In the genomic region with DNA sequence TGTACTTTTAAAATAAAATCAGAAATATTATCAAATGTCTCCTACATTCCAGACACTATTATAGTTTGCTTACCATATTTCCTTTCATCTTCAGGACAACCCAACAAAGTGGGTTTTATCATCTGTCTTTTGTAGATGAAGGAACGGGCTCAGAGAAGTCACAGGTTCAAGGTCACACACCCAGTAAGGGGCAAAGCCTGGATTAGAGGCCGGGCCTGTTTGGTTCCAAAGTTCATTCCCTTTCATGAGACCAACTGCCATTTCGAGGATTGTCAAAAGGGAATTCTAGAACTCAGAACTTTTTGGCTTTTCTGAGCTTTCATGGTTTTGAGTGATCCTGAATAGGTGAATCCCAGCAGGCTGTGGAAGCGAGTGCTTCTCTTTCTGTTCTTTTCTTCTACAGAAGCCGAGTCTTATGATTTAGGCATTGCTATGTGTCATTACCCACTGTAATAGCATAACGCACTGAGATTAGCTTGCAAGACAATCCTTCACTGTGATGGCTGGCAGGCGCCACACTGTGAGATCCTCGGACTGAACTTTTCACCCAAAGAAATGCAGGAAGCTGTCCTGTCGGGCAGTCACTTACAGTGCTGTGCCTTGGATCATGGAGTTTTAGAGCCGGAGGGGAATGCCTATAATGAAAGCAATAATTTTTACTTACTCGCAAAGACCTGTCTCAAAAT, we compare ENCODE assay signal across 17 cellular contexts. TPM values are rescaled to one million over a fixed set of nuclear protein-coding genes. Genes with fewer than 3 reads are reported as not detected.
DNase-seq lines count a peak whose midpoint lies in the region; TF ChIP-seq lines count a peak whose summit lies in the region.
"Had no signal": no experiment of that assay in that cellular context is flagged by ENCODE, and none has a peak within 500 bp of the region (broad histone marks: within the 10 kb centered on the region; RNA-seq: fewer than 3 reads in every experiment).

No MANE protein-coding gene starts in this region.

- H3K9me3 Mint-ChIP-seq in chondrocyte (ENCODE audit: low read depth) (peaks cover 4% of the 10 kb centered on the region), nephron (peaks cover 3% of the 10 kb centered on the region)
- H3K9me3 Mint-ChIP-seq: CD8-positive, alpha-beta T cell; nephron progenitor cell had no signal

- no peaks in the 10 kb centered on the region for H3K36me3 ChIP-seq in SJSA1

- no peaks in the 10 kb centered on the region for H3K27me3 ChIP-seq in SJSA1 (replicated peaks)

- H3K4me1 Mint-ChIP-seq in chondrocyte (ENCODE audit: low read depth) (peaks cover 70% of the 10 kb centered on the region), nephron (no peaks in the 10 kb centered on the region)
- H3K4me1 Mint-ChIP-seq: nephron progenitor cell had no signal

- H3K27ac Mint-ChIP-seq in chondrocyte (ENCODE audit: unreplicated experiment) (peak overlapping the region; percentile 83), nephron (peak overlapping the region in 2 of 3 experiments; percentile 46 to 72)
- H3K27ac Mint-ChIP-seq: activated CD4-positive, alpha-beta memory T cell treated with anti-CD3 and anti-CD28 coated beads, Interleukin-2, amount 10 ng/mL, durations not matched to agents 7 days and 5 days; CD8-positive, alpha-beta T cell; nephron progenitor cell had no signal

- H3K4me3 Mint-ChIP-seq in chondrocyte (ENCODE audit: unreplicated experiment), result peak overlapping the region; percentile 16
- no peak overlapping the region for H3K4me3 Mint-ChIP-seq in nephron
- H3K4me3 Mint-ChIP-seq: activated CD4-positive, alpha-beta memory T cell treated with anti-CD3 and anti-CD28 coated beads, Interleukin-2, amount 10 ng/mL, durations not matched to agents 7 days and 5 days; CD8-positive, alpha-beta T cell; nephron progenitor cell had no signal

- H3K36me3 Mint-ChIP-seq in chondrocyte (ENCODE audit: low read depth) (no peaks in the 10 kb centered on the region), nephron (ENCODE audit: low read depth) (no peaks in the 10 kb centered on the region)
- H3K36me3 Mint-ChIP-seq: CD8-positive, alpha-beta T cell had no signal

- H3K27me3 Mint-ChIP-seq in chondrocyte (ENCODE audit: low read depth), result no peaks in the 10 kb centered on the region
- no peaks in the 10 kb centered on the region for H3K27me3 Mint-ChIP-seq in nephron (ENCODE audit: low read depth)
- H3K27me3 Mint-ChIP-seq: activated CD4-positive, alpha-beta memory T cell treated with anti-CD3 and anti-CD28 coated beads, Interleukin-2, amount 10 ng/mL, durations not matched to agents 7 days and 5 days had no signal

- peak; percentile 71 for DNase-seq in Daoy (ENCODE audit: low read depth)
- no peak for DNase-seq in SJSA1 (ENCODE audit: low read depth in 1 of 2, low spot score in 2 of 2)
- no peak for DNase-seq in chondrocyte (ENCODE audit: low spot score)
- DNase-seq in activated CD8-positive, alpha-beta memory T cell treated with anti-CD3 and anti-CD28 coated beads, Interleukin-2, amount 50 U/mL, for 48 hours, result no peak
- no peak for DNase-seq in HuH-7.5 (ENCODE audit: low spot score)
- no peak for DNase-seq in NCI-H524 treated with DMSO at 0.1 percent for 48 hours (lab: John Stamatoyannopoulos, UW)
- DNase-seq in T1000 (lab: John Stamatoyannopoulos, UW), result no peak
- DNase-seq: activated CD4-positive, alpha-beta memory T cell treated with anti-CD3 and anti-CD28 coated beads, Interleukin-2, amount 10 ng/mL, durations not matched to agents 7 days and 5 days; activated naive CD8-positive, alpha-beta T cell treated with anti-CD3 and anti-CD28 coated beads, Interleukin-2, amount 50 U/mL, for 24 hours; CD8-positive, alpha-beta T cell; cerebellar nuclear complex; effector memory CD4-positive, alpha-beta T cell; MM.1S; NCI-H446; nephron progenitor cell; right cardiac atrium had no signal

- H3K9me3 ChIP-seq in SJSA1 (replicated peaks), result no peaks in the 10 kb centered on the region

- 0 out of 2 replicates have a peak overlapping the region, but pooled peaks have one; percentile 10 for H3K27ac ChIP-seq in SJSA1

- no peak for TF ChIP-seq CTCF in chondrocyte (IDR thresholded peaks at IDR 0.05)
- TF ChIP-seq CTCF in nephron (IDR thresholded peaks at IDR 0.05; ENCODE audit: unreplicated experiment in 3 of 3), result no peak

- peaks cover 34% of the 10 kb centered on the region for H3K4me1 ChIP-seq in SJSA1 (replicated peaks)

- no peak overlapping the region for H3K4me3 ChIP-seq in SJSA1

RNA-seq across cellular contexts. Expression of a gene that starts 43.9 kb away (rescaled TPM):
- total RNA-seq in Daoy (2014; rRNA removed; shearing (Covaris generic)), result 14.4 and 27.2 TPM in 2 replicates
- total RNA-seq in SJSA1 (2014; rRNA removed; shearing (Covaris generic)), result 13.8 and 17.7 TPM in 2 replicates
- 97.2 to 117 TPM (median 114 TPM) in 3 replicates for total RNA-seq in chondrocyte
